Comparison of ENCODE assay signal across 1 cellular context in genomic region chr17:47223460-47223859, GRCh38.
TF ChIP-seq lines count a peak whose summit lies in the region.

No MANE protein-coding gene starts in this region.

TF ChIP-seq in IMR-90, 13 proteins besides CTCF, POLR2A, EP300 and RAD21:
- TF ChIP-seq CEBPB (IDR thresholded peaks at IDR 0.05; ENCODE audit: low read depth, low read length) (no peak), CHD1 (IDR thresholded peaks at IDR 0.05; ENCODE audit: low read depth, low read length) (no peak), MAZ (IDR thresholded peaks at IDR 0.05; ENCODE audit: borderline replicate concordance, low read depth, low read length) (no peak), MAFK (IDR thresholded peaks at IDR 0.05; ENCODE audit: low read depth, low read length) (no peak), SMC3 (IDR thresholded peaks at IDR 0.05; ENCODE audit: low read depth, low read length) (no peak), NFE2L2 (IDR thresholded peaks at IDR 0.05; ENCODE audit: low read depth, low read length) (no peak), RCOR1 (IDR thresholded peaks at IDR 0.05; ENCODE audit: insufficient replicate concordance, low read length) (no peak), USF2 (IDR thresholded peaks at IDR 0.05; ENCODE audit: low read depth, low read length) (no peak), BHLHE40 (IDR thresholded peaks at IDR 0.05; ENCODE audit: low read depth, low read length) (no peak), MXI1 (IDR thresholded peaks at IDR 0.05; ENCODE audit: borderline replicate concordance, low read depth, low read length) (no peak), FOS (IDR thresholded peaks at IDR 0.05; ENCODE audit: low read depth, low read length) (no peak), RFX5 (IDR thresholded peaks at IDR 0.05; ENCODE audit: low read depth, low read length) (no peak), ELK1 (IDR thresholded peaks at IDR 0.05; ENCODE audit: borderline replicate concordance, low read depth, low read length) (no peak)
